16 cellular contexts compared by ENCODE assay signal in genomic region chr7:131735151-131735550, GRCh38.
DNase-seq lines count a peak whose midpoint lies in the region; ATAC-seq and TF ChIP-seq lines count a peak whose summit lies in the region.
"Had no signal": no experiment of that assay in that cellular context is flagged by ENCODE, and none has a peak within 500 bp of the region (broad histone marks: within the 10 kb centered on the region; RNA-seq: fewer than 3 reads in every experiment).

No MANE protein-coding gene starts in this region.

- TF ChIP-seq CTCF in fibroblast of the aortic adventitia (IDR thresholded peaks at IDR 0.05; ENCODE audit: insufficient read depth, low read length), result no peak

- H3K9me3 Mint-ChIP-seq in effector memory CD8-positive, alpha-beta T cell, result no peaks in the 10 kb centered on the region

- H3K27me3 Mint-ChIP-seq in effector memory CD8-positive, alpha-beta T cell, result peaks cover 47 to 59% of the 10 kb centered on the region in 2 donors

- DNase-seq in left cardiac atrium (peak; percentile 31), Right ventricle myocardium inferior (ENCODE audit: missing footprints) (no peak), dermis microvascular lymphatic vessel endothelial cell (ENCODE audit: low read depth in 2 of 2) (peak; percentile 17 to 69), fibroblast of the aortic adventitia (ENCODE audit: low read depth) (peak; percentile 2), glomerular visceral epithelial cell (ENCODE audit: extremely low spot score) (no peak), GM03348 (ENCODE audit: low spot score) (no peak)
- no peak for DNase-seq in effector memory CD8-positive, alpha-beta T cell
- DNase-seq: 8988T; ACHN; CD4-positive, CD25-positive, alpha-beta regulatory T cell; DMS53; GF-D8; GM23248; H7; IMR-90 had no signal

- ATAC-seq in left cardiac atrium, result no peak
- no peak for ATAC-seq in Right ventricle myocardium inferior
- ATAC-seq in effector memory CD8-positive, alpha-beta T cell (replicated peaks), result no peak

- no peak overlapping the region for H3K4me3 ChIP-seq in fibroblast of the aortic adventitia (ENCODE audit: low read depth, low read length)
- H3K4me3 ChIP-seq: BLaER1 treated with 17β-estradiol and CSF1 and Interleukin-3, amounts not matched to agents 10 nM and 100 nM; GM23248 had no signal

- no peaks in the 10 kb centered on the region for H3K36me3 Mint-ChIP-seq in effector memory CD8-positive, alpha-beta T cell (ENCODE audit: insufficient read depth)
- H3K36me3 Mint-ChIP-seq: CD4-positive, CD25-positive, alpha-beta regulatory T cell had no signal

- no peaks in the 10 kb centered on the region for H3K4me1 Mint-ChIP-seq in effector memory CD8-positive, alpha-beta T cell (ENCODE audit: low read depth in 2 of 2)
- H3K4me1 Mint-ChIP-seq: CD4-positive, CD25-positive, alpha-beta regulatory T cell had no signal

- intact Hi-C loops in left cardiac atrium (cut with DNase I) (no loop called here), Right ventricle myocardium inferior (cut with DNase I) (no loop called here)

- H3K27ac Mint-ChIP-seq in effector memory CD8-positive, alpha-beta T cell, result no peak overlapping the region
- H3K27ac Mint-ChIP-seq: CD4-positive, CD25-positive, alpha-beta regulatory T cell had no signal

- H3K4me3 Mint-ChIP-seq in effector memory CD8-positive, alpha-beta T cell, result no peak overlapping the region
- H3K4me3 Mint-ChIP-seq: CD4-positive, CD25-positive, alpha-beta regulatory T cell had no signal

Comparison
In these comparisons a context has a peak if more than half of its experiments do, and no peak if none do; other contexts are left out.
1. DNase-seq: peak in left cardiac atrium (single experiment), dermis microvascular lymphatic vessel endothelial cell (2 of 2) and fibroblast of the aortic adventitia (single experiment); none in Right ventricle myocardium inferior (single experiment), effector memory CD8-positive, alpha-beta T cell (0 of 3), glomerular visceral epithelial cell (single experiment) and GM03348 (single experiment).